Comparison of ENCODE assay signal across 8 cellular contexts in the genomic region with DNA sequence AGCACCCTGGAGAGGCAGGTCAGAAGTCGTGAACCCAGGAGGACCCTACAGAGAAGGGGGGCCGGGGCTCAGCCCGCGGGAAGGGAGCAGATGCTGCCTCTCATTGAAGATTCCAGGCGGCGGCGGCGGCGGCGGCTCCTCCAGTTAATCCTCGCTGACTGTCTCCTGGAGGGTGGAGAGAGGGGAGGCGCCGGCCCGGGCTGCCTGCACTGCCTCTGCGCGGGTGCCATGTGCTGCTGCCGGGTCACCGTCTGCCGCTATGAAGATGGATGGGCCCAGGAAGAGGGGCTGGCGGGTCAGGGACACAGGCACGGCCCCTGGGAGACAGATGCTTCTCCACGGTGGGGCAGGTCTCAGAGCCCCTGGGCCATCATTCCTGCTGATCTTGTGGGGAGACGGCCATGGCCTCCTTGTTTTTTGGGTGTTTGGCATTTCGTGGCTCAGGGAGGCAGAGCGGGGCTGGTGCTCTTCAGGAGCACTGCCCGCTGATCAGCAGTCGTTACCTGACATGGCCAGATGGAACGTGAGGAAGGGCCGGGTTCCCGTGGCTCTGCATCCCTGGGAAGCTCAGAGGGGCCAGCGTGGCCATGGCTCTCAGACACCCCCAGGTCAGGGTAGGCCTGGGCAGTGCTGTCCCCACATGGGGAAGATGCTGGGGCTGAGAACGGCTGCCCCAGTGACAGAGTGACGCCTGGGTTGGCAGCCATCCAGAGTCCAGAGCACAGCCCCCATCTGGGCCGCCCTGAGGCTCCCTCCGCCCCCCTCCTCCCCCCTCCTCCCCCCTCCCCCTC. TPM values are rescaled to one million over a fixed set of nuclear protein-coding genes. Genes with fewer than 3 reads are reported as not detected.
A peak's percentile ranks its signal among the peaks of the same experiment; 100 is the strongest.
DNase-seq lines count a peak whose midpoint lies in the region; ATAC-seq, FAIRE-seq and TF ChIP-seq lines count a peak whose summit lies in the region.

No MANE protein-coding gene starts in this region.

- ATAC-seq in pancreas = peak; percentile 53 to 58 (median 56)
- no peak for ATAC-seq in GM19351 (IDR thresholded peaks at IDR 0.05; ENCODE audit: unreplicated experiment)

- H3K9me2 ChIP-seq in SK-N-SH = no peaks in the 10 kb centered on the region

- no peak for TF ChIP-seq RAD21 in SK-N-SH (IDR thresholded peaks at IDR 0.05; ENCODE audit: low read length)

- CTCF ChIA-PET in SK-N-SH (lab: Yijun Ruan, JAX) = interaction anchor here (1.2 to 7.4 kb wide), 2 partner anchors 37 to 65 kb away, joined by 4 to 49 read pairs; no protein-coding TSS in a partner anchor

- WGBS in SK-N-SH (ENCODE audit: low lambda C conversion rate) = 36% methylated on average over 5 of the region's 35 CpGs
- 47 to 53% methylated on average over 34 to 35 of the region's 35 CpGs for WGBS in pancreas, 2 donors

- H3K36me3 ChIP-seq in SK-N-SH (replicated peaks in 1 of 2; ENCODE audit: control insufficient read depth in 1 of 2, insufficient read depth in 2 of 2, low read length in 1 of 2) = peaks cover 7 to 61% of the 10 kb centered on the region in 2 experiments
- peaks cover 4 to 52% (median 31%) of the 10 kb centered on the region in 3 donors for H3K36me3 ChIP-seq in pancreas

- no peak overlapping the region for H3K9ac ChIP-seq in SK-N-SH

- H3K27ac ChIP-seq in SK-N-SH (ENCODE audit: low read depth in 2 of 2, low read length in 1 of 2) (peak overlapping the region; percentile 63 to 99), pancreas (peak overlapping the region in 3 of 4 donors; percentile 10 to 29 (median 17))

- H3K4me3 ChIP-seq in SK-N-SH (ENCODE audit: low read depth in 2 of 2, low read length in 1 of 2) = no peak overlapping the region
- H3K4me3 ChIP-seq in pancreas = no peak overlapping the region

- POLR2A ChIA-PET in SK-N-SH (lab: Yijun Ruan, JAX) = no interaction called here

- in situ Hi-C loops in ACHN (cut with HindIII; ENCODE audit: low pct_ligation_motif_present, low pct_unique_long_range_greater_than_20kb, low sequenced_read_pairs) (no loop called here), GM13976 (cut with MboI; ENCODE audit: low sequenced_read_pairs, unreplicated experiment) (no loop called here)

- H3K9me3 ChIP-seq in SK-N-SH (no peaks in the 10 kb centered on the region), pancreas (no peaks in the 10 kb centered on the region)

- H4K20me1 ChIP-seq in SK-N-SH (ENCODE audit: insufficient read depth) = peaks cover 62% of the 10 kb centered on the region

- peaks cover 3% of the 10 kb centered on the region; the same call in 1 of the 2 replicates for H3K79me2 ChIP-seq in SK-N-SH (ENCODE audit: insufficient read depth)

- no peak for FAIRE-seq in pancreas (lab: Jason Lieb, UNC)

- TF ChIP-seq CTCF in GM13976 (IDR thresholded peaks at IDR 0.05; ENCODE audit: borderline replicate concordance, control extremely low read depth, extremely low read depth, insufficient read depth, missing control alignments) (no peak), SK-N-SH (IDR thresholded peaks at IDR 0.05) (no peak), pancreas (IDR thresholded peaks at IDR 0.05) (no peak)

- intact Hi-C loops in pancreas (cut with DNase I) = no loop called here

- no peak for TF ChIP-seq EP300 in SK-N-SH (IDR thresholded peaks at IDR 0.05; ENCODE audit: borderline replicate concordance in 1 of 2, low read depth in 1 of 2, low read length in 1 of 2)

- H3K4me2 ChIP-seq in SK-N-SH = peak overlapping the region; percentile 2; the same call in 1 of the 2 replicates

- peaks cover 17% of the 10 kb centered on the region for H3F3A ChIP-seq in SK-N-SH (replicated peaks; ENCODE audit: insufficient read depth)

- H3K4me1 ChIP-seq in SK-N-SH (ENCODE audit: control insufficient read depth in 1 of 2, insufficient read depth in 2 of 2, low read depth in 1 of 2, low read length in 1 of 2) = peaks cover 17 to 67% of the 10 kb centered on the region in 2 experiments
- H3K4me1 ChIP-seq in pancreas = peaks cover 0 to 3% (median 0%) of the 10 kb centered on the region in 3 donors

- H2AFZ ChIP-seq in SK-N-SH (ENCODE audit: low read depth) = no peak overlapping the region

- DNase-seq in ACHN (peak; percentile 24), GM13976 (ENCODE audit: low spot score) (peak; percentile 64), SK-N-SH (peak; percentile 83), fibroblast of peridontal ligament (ENCODE audit: extremely low read depth) (peak; percentile 33), pancreas (peak; percentile 66 to 92 (median 76)), middle frontal gyrus (ENCODE audit: extremely low spot score, low spot score) (no peak), SW480 (ENCODE audit: low spot score) (no peak)

- H3K27me3 ChIP-seq in SK-N-SH (ENCODE audit: insufficient read depth) (no peaks in the 10 kb centered on the region), pancreas (no peaks in the 10 kb centered on the region)

TF ChIP-seq in SK-N-SH, 30 proteins besides CTCF, POLR2A, EP300 and RAD21:
- TF ChIP-seq RFX5 (IDR thresholded peaks at IDR 0.05; ENCODE audit: low read length) (no peak), NFIC (IDR thresholded peaks at IDR 0.05; ENCODE audit: borderline replicate concordance) (peak; percentile 42), RXRA (IDR thresholded peaks at IDR 0.05; ENCODE audit: borderline replicate concordance, low read depth) (no peak), NRF1 (IDR thresholded peaks at IDR 0.05; ENCODE audit: low read depth, low read length) (0 out of 2 replicates have a peak, but pooled peaks have one; percentile 41), FOXJ3 (CRISPR knock-in tag; IDR thresholded peaks at IDR 0.05) (no peak), SMC3 (IDR thresholded peaks at IDR 0.05; ENCODE audit: low read depth, low read length) (no peak), MXI1 (IDR thresholded peaks at IDR 0.05; ENCODE audit: low read depth, low read length) (peak; percentile 59)
- TF ChIP-seq, protein P1, sequence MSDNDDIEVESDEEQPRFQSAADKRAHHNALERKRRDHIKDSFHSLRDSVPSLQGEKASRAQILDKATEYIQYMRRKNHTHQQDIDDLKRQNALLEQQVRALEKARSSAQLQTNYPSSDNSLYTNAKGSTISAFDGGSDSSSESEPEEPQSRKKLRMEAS (IDR thresholded peaks at IDR 0.05; ENCODE audit: low read depth) = peak; percentile 44
- TF ChIP-seq, protein P2, sequence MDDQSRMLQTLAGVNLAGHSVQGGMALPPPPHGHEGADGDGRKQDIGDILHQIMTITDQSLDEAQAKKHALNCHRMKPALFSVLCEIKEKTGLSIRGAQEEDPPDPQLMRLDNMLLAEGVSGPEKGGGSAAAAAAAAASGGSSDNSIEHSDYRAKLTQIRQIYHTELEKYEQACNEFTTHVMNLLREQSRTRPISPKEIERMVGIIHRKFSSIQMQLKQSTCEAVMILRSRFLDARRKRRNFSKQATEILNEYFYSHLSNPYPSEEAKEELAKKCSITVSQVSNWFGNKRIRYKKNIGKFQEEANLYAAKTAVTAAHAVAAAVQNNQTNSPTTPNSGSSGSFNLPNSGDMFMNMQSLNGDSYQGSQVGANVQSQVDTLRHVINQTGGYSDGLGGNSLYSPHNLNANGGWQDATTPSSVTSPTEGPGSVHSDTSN (IDR thresholded peaks at IDR 0.05) = 0 out of 2 replicates have a peak, but pooled peaks have one; percentile 4

RNA-seq across cellular contexts. Expression of a gene that starts 36.1 kb away (rescaled TPM):
- 8.4 and 9.0 TPM in 2 replicates for polyA plus RNA-seq in SK-N-SH (2012; rRNA removed)
- 9.0 and 9.3 TPM in 2 replicates for polyA plus RNA-seq in SK-N-SH (2012; cell fraction: cytosol; rRNA removed)
- 3.7 and 4.5 TPM in 2 replicates for polyA plus RNA-seq in SK-N-SH (2012; cell fraction: nucleus; rRNA removed)
- total RNA-seq in pancreas = 1 to 10 TPM in 2 of 6 donors, under 1 TPM in 4; 0.37 to 1.6 (median 0.71) TPM
- 1 to 10 TPM in 1 of 2 donors, under 1 TPM in 1; 0.76 to 1.9 TPM for polyA plus RNA-seq in pancreas

RNA-seq across cellular contexts. Expression of a gene that starts 39.5 kb away (rescaled TPM):
- polyA plus RNA-seq in SK-N-SH (2012; rRNA removed) (22.7 and 26.5 TPM in 2 replicates), pancreas (10 to 100 TPM; 32.9 to 61.5 TPM)
- 18.5 and 22.7 TPM in 2 replicates for polyA plus RNA-seq in SK-N-SH (2012; cell fraction: cytosol; rRNA removed)
- 94.0 and 103 TPM in 2 replicates for polyA plus RNA-seq in SK-N-SH (2012; cell fraction: nucleus; rRNA removed)
- total RNA-seq in pancreas = 10 to 100 TPM; 32.0 to 50.3 (median 41.9) TPM

Comparison
In these comparisons a context has a peak if more than half of its experiments do, and no peak if none do; other contexts are left out.
1. DNase-seq: peak in ACHN (single experiment), GM13976 (single experiment), SK-N-SH (single experiment), fibroblast of peridontal ligament (single experiment) and pancreas (6 of 6); none in middle frontal gyrus (single experiment) and SW480 (single experiment).